In the genomic region with DNA sequence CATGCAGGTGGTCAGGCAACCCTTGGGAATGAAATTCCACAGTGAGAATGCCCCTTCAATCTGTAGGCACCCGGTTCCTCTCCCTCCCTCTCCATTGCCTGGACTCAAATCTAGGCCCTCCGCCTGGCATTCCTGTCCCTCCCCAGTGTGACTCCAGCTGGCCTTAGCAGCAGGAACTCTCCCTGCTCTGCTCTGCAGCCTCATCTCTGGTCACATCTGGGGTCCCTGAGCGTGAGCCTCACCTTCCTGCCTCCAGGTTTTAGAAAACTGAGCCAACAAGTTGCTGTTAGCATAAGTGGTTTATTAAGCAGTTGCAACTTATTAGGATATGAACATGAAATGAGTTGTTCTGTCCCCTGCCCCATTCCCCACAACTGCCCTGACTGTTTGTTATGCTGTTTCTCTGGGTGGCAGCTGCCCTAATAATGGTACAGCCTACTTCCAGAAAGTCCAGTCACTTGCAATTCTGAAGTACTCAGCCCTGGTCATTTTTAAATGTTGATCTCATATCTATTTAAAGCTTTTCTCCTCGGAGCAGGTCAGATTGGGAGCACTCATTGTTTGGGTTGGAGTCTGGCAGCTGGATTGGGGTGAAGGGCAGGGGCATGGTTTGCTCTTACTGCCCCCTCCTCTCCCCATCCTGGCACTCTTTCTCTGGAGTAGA, we compare ENCODE assay signal across 16 cellular contexts.
A peak's percentile ranks its signal among the peaks of the same experiment; 100 is the strongest.
DNase-seq lines count a peak whose midpoint lies in the region; ATAC-seq and TF ChIP-seq lines count a peak whose summit lies in the region.
"Had no signal": no experiment of that assay in that cellular context is flagged by ENCODE, and none has a peak within 500 bp of the region (broad histone marks: within the 10 kb centered on the region; RNA-seq: fewer than 3 reads in every experiment).

No MANE protein-coding gene starts in this region.

- H3K4me1 Mint-ChIP-seq in activated CD8-positive, alpha-beta memory T cell treated with anti-CD3 and anti-CD28 coated beads, Interleukin-2, amount 10 ng/mL, durations not matched to agents 7 days and 5 days, result no peaks in the 10 kb centered on the region
- H3K4me1 Mint-ChIP-seq: CD8-positive, alpha-beta memory T cell had no signal

- H3K4me3 ChIP-seq in heart left ventricle, result peak overlapping the region in 1 of 12 donors; percentile 13
- H3K4me3 ChIP-seq in tibial artery, result no peak overlapping the region
- H3K4me3 ChIP-seq: BLaER1, HAP-1 had no signal

- intact Hi-C loops in heart left ventricle (cut with DNase I) (loop anchor here in 1 of 10 donors (5.0 kb wide), 1 partner anchor 93 kb away; a partner anchor contains a TSS), tibial artery (cut with DNase I; ENCODE audit: low total_unique reads) (loop anchor here (2.0 to 5.0 kb wide), 2 partner anchors 47 to 93 kb away; a partner anchor contains a TSS)

- H3K9me3 ChIP-seq in heart left ventricle (peaks cover 0 to 13% (median 6%) of the 10 kb centered on the region in 12 donors), tibial artery (no peaks in the 10 kb centered on the region)
- H3K9me3 ChIP-seq: HAP-1 had no signal

- TF ChIP-seq CTCF in heart left ventricle (IDR thresholded peaks at IDR 0.05) (no peak), tibial artery (IDR thresholded peaks at IDR 0.05) (no peak)

- H3K36me3 ChIP-seq in heart left ventricle (no peaks in the 10 kb centered on the region), tibial artery (no peaks in the 10 kb centered on the region)
- H3K36me3 ChIP-seq: BLaER1, HAP-1 had no signal

- TF ChIP-seq POLR2A in heart left ventricle (IDR thresholded peaks at IDR 0.05), result no peak

- CTCF ChIA-PET in activated CD8-positive, alpha-beta memory T cell treated with anti-CD3 and anti-CD28 coated beads, Interleukin-2, amount 10 ng/mL, durations not matched to agents 7 days and 5 days (lab: Charles Lee), result no interaction called here

- peaks cover 0 to 26% (median 4%) of the 10 kb centered on the region in 12 donors for H3K4me1 ChIP-seq in heart left ventricle
- peaks cover 0 to 63% (median 30%) of the 10 kb centered on the region in 4 donors for H3K4me1 ChIP-seq in tibial artery
- H3K4me1 ChIP-seq: HAP-1 had no signal

- DNase-seq in activated CD8-positive, alpha-beta memory T cell treated with anti-CD3 and anti-CD28 coated beads for 24 hours, result peak; percentile 3
- no peak for DNase-seq in activated CD8-positive, alpha-beta memory T cell treated with anti-CD3 and anti-CD28 coated beads, Interleukin-2, amount 10 ng/mL, durations not matched to agents 7 days and 5 days
- DNase-seq in heart left ventricle, result no peak
- DNase-seq in myocyte (ENCODE audit: low read depth), result peak; percentile 24
- DNase-seq in tibial artery, result no peak
- no peak for DNase-seq in NCI-H1092 treated with DMSO at 0.1 percent for 48 hours (lab: John Stamatoyannopoulos, UW)
- no peak for DNase-seq in epidermal melanocyte (ENCODE audit: insufficient read length, low spot score)
- DNase-seq: AML-193; Caco-2; CD8-positive, alpha-beta memory T cell; DND-41; GDM1 had no signal

- H3K27ac Mint-ChIP-seq in activated CD8-positive, alpha-beta memory T cell treated with anti-CD3 and anti-CD28 coated beads, Interleukin-2, amount 10 ng/mL, durations not matched to agents 7 days and 5 days, result no peak overlapping the region
- H3K27ac Mint-ChIP-seq: CD8-positive, alpha-beta memory T cell had no signal

- H3K36me3 Mint-ChIP-seq in activated CD8-positive, alpha-beta memory T cell treated with anti-CD3 and anti-CD28 coated beads, Interleukin-2, amount 10 ng/mL, durations not matched to agents 7 days and 5 days, result no peaks in the 10 kb centered on the region
- H3K36me3 Mint-ChIP-seq: CD8-positive, alpha-beta memory T cell had no signal

- H3K4me3 Mint-ChIP-seq in activated CD8-positive, alpha-beta memory T cell treated with anti-CD3 and anti-CD28 coated beads, Interleukin-2, amount 10 ng/mL, durations not matched to agents 7 days and 5 days, result no peak overlapping the region
- H3K4me3 Mint-ChIP-seq: CD8-positive, alpha-beta memory T cell had no signal

- H3K27me3 ChIP-seq in heart left ventricle, result peaks cover 0 to 9% (median 0%) of the 10 kb centered on the region in 9 donors
- no peaks in the 10 kb centered on the region for H3K27me3 ChIP-seq in tibial artery
- H3K27me3 ChIP-seq: BLaER1 had no signal

- WGBS in heart left ventricle, 4 donors, result 51 to 65% (median 62%) methylated on average over 4 of the region's 4 CpGs

- peaks cover 30% of the 10 kb centered on the region for H3K27me3 Mint-ChIP-seq in activated CD8-positive, alpha-beta memory T cell treated with anti-CD3 and anti-CD28 coated beads, Interleukin-2, amount 10 ng/mL, durations not matched to agents 7 days and 5 days

- H3K9me3 Mint-ChIP-seq in activated CD8-positive, alpha-beta memory T cell treated with anti-CD3 and anti-CD28 coated beads, Interleukin-2, amount 10 ng/mL, durations not matched to agents 7 days and 5 days (ENCODE audit: low read depth), result peaks cover 2% of the 10 kb centered on the region

- H3K27ac ChIP-seq in heart left ventricle (peak overlapping the region in 5 of 12 donors; percentile 15 to 65 (median 32)), tibial artery (peak overlapping the region; percentile 79 to 80)
- H3K27ac ChIP-seq: 22Rv1, BLaER1 had no signal

- no peak for ATAC-seq in activated CD8-positive, alpha-beta memory T cell treated with anti-CD3 and anti-CD28 coated beads, Interleukin-2, amount 10 ng/mL, durations not matched to agents 7 days and 5 days
- ATAC-seq in heart left ventricle, result peak; percentile 61 to 79 (median 77)
- ATAC-seq in GM18517 (IDR thresholded peaks at IDR 0.05; ENCODE audit: unreplicated experiment), result no peak

Comparison
In these comparisons a context has a peak if more than half of its experiments do, and no peak if none do; other contexts are left out.
1. DNase-seq: peak in activated CD8-positive, alpha-beta memory T cell treated with anti-CD3 and anti-CD28 coated beads for 24 hours (single experiment) and myocyte (single experiment); none in activated CD8-positive, alpha-beta memory T cell treated with anti-CD3 and anti-CD28 coated beads, Interleukin-2, amount 10 ng/mL, durations not matched to agents 7 days and 5 days (single experiment), heart left ventricle (0 of 5), tibial artery (0 of 2), NCI-H1092 treated with DMSO at 0.1 percent for 48 hours (single experiment) and epidermal melanocyte (single experiment).
2. ATAC-seq: peak in heart left ventricle (4 of 4); none in activated CD8-positive, alpha-beta memory T cell treated with anti-CD3 and anti-CD28 coated beads, Interleukin-2, amount 10 ng/mL, durations not matched to agents 7 days and 5 days (single experiment) and GM18517 (single experiment).